In the genomic region with DNA sequence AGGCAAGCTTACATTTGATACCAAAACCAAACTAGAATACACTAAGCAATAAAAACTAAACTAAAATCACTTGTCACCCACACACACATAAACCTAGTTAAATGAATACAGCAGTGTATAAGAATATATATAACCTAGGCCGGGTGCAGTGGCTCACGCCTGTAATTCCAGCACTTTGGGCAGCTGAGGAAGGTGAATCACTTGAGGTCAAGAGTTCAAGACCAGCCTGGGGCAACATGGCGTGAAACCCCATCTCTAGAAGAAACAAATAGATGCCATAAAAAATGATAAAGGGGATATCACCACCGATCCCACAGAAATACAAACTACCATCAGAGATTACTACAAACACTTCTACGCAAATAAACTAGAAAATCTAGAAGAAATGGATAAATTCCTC, we compare ENCODE assay signal across 21 cellular contexts. TPM values are rescaled to one million over a fixed set of nuclear protein-coding genes. Genes with fewer than 3 reads are reported as not detected.
"Had no signal": no experiment of that assay in that cellular context is flagged by ENCODE, and none has a peak within 500 bp of the region (broad histone marks: within the 10 kb centered on the region; RNA-seq: fewer than 3 reads in every experiment).

No MANE protein-coding gene starts in this region.

RNA-seq across cellular contexts. Expression of a gene that starts 25.3 kb away (rescaled TPM):
- total RNA-seq: left colon, left lung, liver, lower lobe of right lung, mesothelial cell of epicardium, mononuclear cell, natural killer cell, occipital lobe, osteocyte, posterior vena cava, psoas muscle, right atrium auricular region, right lobe of liver, stomach, thyroid gland, transverse colon, upper lobe of left lung, urinary bladder, vagina had no signal
- polyA plus RNA-seq: keratinocyte, liver, psoas muscle, stomach, urinary bladder had no signal

RNA-seq across cellular contexts. Expression of a gene that starts 35.6 kb away (rescaled TPM):
- total RNA-seq: left colon, left lung, liver, lower lobe of right lung, mesothelial cell of epicardium, mononuclear cell, natural killer cell, occipital lobe, osteocyte, posterior vena cava, psoas muscle, right atrium auricular region, right lobe of liver, stomach, testis, thyroid gland, transverse colon, upper lobe of left lung, urinary bladder, vagina had no signal
- polyA plus RNA-seq: keratinocyte, liver, psoas muscle, stomach, urinary bladder had no signal

RNA-seq across cellular contexts. Expression of a gene that starts 40.9 kb away (rescaled TPM):
- total RNA-seq: left colon, left lung, liver, lower lobe of right lung, mesothelial cell of epicardium, mononuclear cell, natural killer cell, occipital lobe, osteocyte, posterior vena cava, psoas muscle, right atrium auricular region, right lobe of liver, stomach, testis, thyroid gland, transverse colon, upper lobe of left lung, urinary bladder, vagina had no signal
- polyA plus RNA-seq: keratinocyte, liver, psoas muscle, stomach, urinary bladder had no signal
